2 cellular contexts compared by ENCODE assay signal in the genomic region with DNA sequence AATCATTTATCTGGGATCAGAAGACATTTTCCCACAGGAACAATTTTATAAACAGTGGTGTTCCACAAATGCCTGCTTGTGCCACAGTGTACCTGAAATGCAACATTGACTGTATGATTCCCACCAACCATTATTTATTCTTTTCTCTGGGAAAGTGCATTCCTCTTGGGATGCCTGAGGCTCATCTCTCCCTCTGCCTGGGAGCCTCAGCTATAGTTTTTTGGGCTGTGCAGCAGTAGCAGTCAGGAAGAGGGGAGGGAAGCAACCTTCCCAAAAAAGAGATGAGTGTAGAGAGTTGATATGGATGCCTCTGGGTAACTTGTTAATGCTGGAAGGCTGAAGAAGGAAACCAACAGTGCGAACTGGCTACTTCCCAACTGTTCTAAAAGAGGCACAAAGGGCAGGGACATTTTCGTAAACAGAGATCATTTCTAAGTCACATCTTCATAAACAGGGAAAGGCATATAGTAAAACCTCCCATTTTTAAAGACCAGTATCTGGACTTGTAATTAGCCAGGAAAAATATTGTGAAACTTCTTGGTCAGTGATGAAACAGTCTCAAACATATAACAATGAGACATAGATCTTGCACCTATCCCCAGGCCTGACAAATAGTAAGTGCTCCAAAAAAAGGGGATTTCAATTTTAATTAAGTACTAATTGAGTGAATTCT.
TF ChIP-seq lines count a peak whose summit lies in the region.

No MANE protein-coding gene starts in this region.

TF ChIP-seq in liver, 16 proteins besides CTCF, POLR2A, EP300 and RAD21:
- TF ChIP-seq HNF4A (conservative IDR thresholded peaks at IDR 0.05) (no peak), HNF4G (IDR thresholded peaks at IDR 0.05) (no peak)

TF ChIP-seq in HepG2, 621 proteins besides CTCF, POLR2A, EP300 and RAD21:
- TF ChIP-seq STAG1 (CRISPR knock-in tag; IDR thresholded peaks at IDR 0.05) (no peak), AGO1 (IDR thresholded peaks at IDR 0.05; ENCODE audit: low read depth, low read length, poor library complexity, severe bottlenecking) (no peak), ZBTB42 (CRISPR knock-in tag; IDR thresholded peaks at IDR 0.05) (no peak), EEA1 (CRISPR knock-in tag; IDR thresholded peaks at IDR 0.05; ENCODE audit: borderline replicate concordance) (no peak), HOXA3 (CRISPR knock-in tag; IDR thresholded peaks at IDR 0.05) (no peak), NFIC (IDR thresholded peaks at IDR 0.05; ENCODE audit: low read length) (no peak), MED8 (CRISPR knock-in tag; IDR thresholded peaks at IDR 0.05; ENCODE audit: insufficient replicate concordance) (no peak), ZNF382 (CRISPR knock-in tag; IDR thresholded peaks at IDR 0.05; ENCODE audit: borderline replicate concordance) (no peak), MEF2D (CRISPR knock-in tag; IDR thresholded peaks at IDR 0.05) (no peak)
- TF ChIP-seq, protein P1, sequence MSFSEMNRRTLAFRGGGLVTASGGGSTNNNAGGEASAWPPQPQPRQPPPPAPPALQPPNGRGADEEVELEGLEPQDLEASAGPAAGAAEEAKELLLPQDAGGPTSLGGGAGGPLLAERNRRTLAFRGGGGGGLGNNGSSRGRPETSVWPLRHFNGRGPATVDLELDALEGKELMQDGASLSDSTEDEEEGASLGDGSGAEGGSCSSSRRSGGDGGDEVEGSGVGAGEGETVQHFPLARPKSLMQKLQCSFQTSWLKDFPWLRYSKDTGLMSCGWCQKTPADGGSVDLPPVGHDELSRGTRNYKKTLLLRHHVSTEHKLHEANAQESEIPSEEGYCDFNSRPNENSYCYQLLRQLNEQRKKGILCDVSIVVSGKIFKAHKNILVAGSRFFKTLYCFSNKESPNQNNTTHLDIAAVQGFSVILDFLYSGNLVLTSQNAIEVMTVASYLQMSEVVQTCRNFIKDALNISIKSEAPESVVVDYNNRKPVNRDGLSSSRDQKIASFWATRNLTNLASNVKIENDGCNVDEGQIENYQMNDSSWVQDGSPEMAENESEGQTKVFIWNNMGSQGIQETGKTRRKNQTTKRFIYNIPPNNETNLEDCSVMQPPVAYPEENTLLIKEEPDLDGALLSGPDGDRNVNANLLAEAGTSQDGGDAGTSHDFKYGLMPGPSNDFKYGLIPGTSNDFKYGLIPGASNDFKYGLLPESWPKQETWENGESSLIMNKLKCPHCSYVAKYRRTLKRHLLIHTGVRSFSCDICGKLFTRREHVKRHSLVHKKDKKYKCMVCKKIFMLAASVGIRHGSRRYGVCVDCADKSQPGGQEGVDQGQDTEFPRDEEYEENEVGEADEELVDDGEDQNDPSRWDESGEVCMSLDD (CRISPR knock-in tag; IDR thresholded peaks at IDR 0.05; ENCODE audit: borderline replicate concordance): no peak
- TF ChIP-seq, protein P2, sequence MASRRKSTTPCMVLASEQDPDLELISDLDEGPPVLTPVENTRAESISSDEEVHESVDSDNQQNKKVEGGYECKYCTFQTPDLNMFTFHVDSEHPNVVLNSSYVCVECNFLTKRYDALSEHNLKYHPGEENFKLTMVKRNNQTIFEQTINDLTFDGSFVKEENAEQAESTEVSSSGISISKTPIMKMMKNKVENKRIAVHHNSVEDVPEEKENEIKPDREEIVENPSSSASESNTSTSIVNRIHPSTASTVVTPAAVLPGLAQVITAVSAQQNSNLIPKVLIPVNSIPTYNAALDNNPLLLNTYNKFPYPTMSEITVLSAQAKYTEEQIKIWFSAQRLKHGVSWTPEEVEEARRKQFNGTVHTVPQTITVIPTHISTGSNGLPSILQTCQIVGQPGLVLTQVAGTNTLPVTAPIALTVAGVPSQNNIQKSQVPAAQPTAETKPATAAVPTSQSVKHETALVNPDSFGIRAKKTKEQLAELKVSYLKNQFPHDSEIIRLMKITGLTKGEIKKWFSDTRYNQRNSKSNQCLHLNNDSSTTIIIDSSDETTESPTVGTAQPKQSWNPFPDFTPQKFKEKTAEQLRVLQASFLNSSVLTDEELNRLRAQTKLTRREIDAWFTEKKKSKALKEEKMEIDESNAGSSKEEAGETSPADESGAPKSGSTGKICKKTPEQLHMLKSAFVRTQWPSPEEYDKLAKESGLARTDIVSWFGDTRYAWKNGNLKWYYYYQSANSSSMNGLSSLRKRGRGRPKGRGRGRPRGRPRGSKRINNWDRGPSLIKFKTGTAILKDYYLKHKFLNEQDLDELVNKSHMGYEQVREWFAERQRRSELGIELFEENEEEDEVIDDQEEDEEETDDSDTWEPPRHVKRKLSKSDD (CRISPR knock-in tag; IDR thresholded peaks at IDR 0.05; ENCODE audit: low read depth): no peak
